Comparison of ENCODE assay signal across 8 cellular contexts in genomic region chr1:153565529-153566374, GRCh38. TPM values are rescaled to one million over a fixed set of nuclear protein-coding genes. Genes with fewer than 3 reads are reported as not detected.
DNase-seq lines count a peak whose midpoint lies in the region; ATAC-seq and TF ChIP-seq lines count a peak whose summit lies in the region.

Gene S100A2, minus strand, starts transcription at chr1:153565844. Its CDS starts 1,967 bp downstream, at chr1:153563877.

- peak within 1 kb of the TSS; percentile 99 for H2AK5ac ChIP-seq in trophoblast cell (ENCODE audit: low read length)

- H2BK5ac ChIP-seq in trophoblast cell (ENCODE audit: low read depth, low read length, poor library complexity), result peak within 1 kb of the TSS; percentile 100

- no peaks in the 10 kb centered on the region for H3K27me3 ChIP-seq in BLaER1 treated with 17β-estradiol and CSF1 and Interleukin-3, amounts not matched to agents 10 nM and 100 nM
- H3K27me3 ChIP-seq in GM23248 (replicated peaks; ENCODE audit: insufficient read depth) (no peaks in the 10 kb centered on the region), foreskin keratinocyte (no peaks in the 10 kb centered on the region), trophoblast cell (ENCODE audit: insufficient read depth, low read length) (no peaks in the 10 kb centered on the region)

- peak within 1 kb of the TSS; percentile 98 for H3K14ac ChIP-seq in trophoblast cell (ENCODE audit: low read length)

- H4K12ac ChIP-seq in trophoblast cell (ENCODE audit: low read depth, low read length), result peak within 1 kb of the TSS; percentile 86

- no peaks in the 10 kb centered on the region for H3K79me2 ChIP-seq in GM23248 (ENCODE audit: insufficient read depth)
- H3K79me2 ChIP-seq in trophoblast cell (ENCODE audit: control insufficient read depth, insufficient read depth, low read length, poor library complexity), result peaks cover 16% of the 10 kb centered on the region

- H2BK120ac ChIP-seq in trophoblast cell (ENCODE audit: insufficient read depth, low read length, poor library complexity), result peak within 1 kb of the TSS; percentile 100

- no peak within 1 kb of the TSS for H3K23ac ChIP-seq in trophoblast cell (ENCODE audit: low read length)

- H3K9me3 ChIP-seq in BLaER1 treated with 17β-estradiol and CSF1 and Interleukin-3, amounts not matched to agents 10 nM and 100 nM (replicated peaks in 1 of 11), result no peaks in the 10 kb centered on the region
- H3K9me3 ChIP-seq in GM23248 (ENCODE audit: low read depth) (no peaks in the 10 kb centered on the region), trophoblast cell (ENCODE audit: insufficient read depth, low read depth, low read length) (no peaks in the 10 kb centered on the region)

- H2AFZ ChIP-seq in GM23248 (peak within 1 kb of the TSS; percentile 65), trophoblast cell (ENCODE audit: insufficient read depth, low read length, poor library complexity) (peak within 1 kb of the TSS; percentile 84)

- no peaks in the 10 kb centered on the region for H3K9me3 Mint-ChIP-seq in activated T-helper 17 cell treated with anti-CD3 and anti-CD28 coated beads, Interleukin-2, amount 50 U/mL, for 72 hours

- H3K4me1 ChIP-seq in BLaER1 treated with 17β-estradiol and CSF1 and Interleukin-3, amounts not matched to agents 10 nM and 100 nM, result peaks cover 42 to 90% (median 64%) of the 10 kb centered on the region in 10 experiments
- H3K4me1 ChIP-seq in GM23248 (ENCODE audit: insufficient read depth), result peaks cover 36% of the 10 kb centered on the region
- H3K4me1 ChIP-seq in foreskin keratinocyte, result peaks cover 9% of the 10 kb centered on the region
- H3K4me1 ChIP-seq in trophoblast cell (ENCODE audit: control insufficient read depth in 1 of 2, insufficient read depth in 2 of 2, low read length in 2 of 2), result peaks cover 42 to 56% of the 10 kb centered on the region in 2 experiments

- peak; percentile 98 for DNase-seq in GM23248
- peak; percentile 43 for DNase-seq in NCI-H526 treated with DMSO at 0.1 percent for 48 hours (lab: John Stamatoyannopoulos, UW)
- peak; percentile 98 to 99 for DNase-seq in foreskin keratinocyte
- DNase-seq in trophoblast cell, result peak; percentile 77 to 78

- WGBS in GM23248 (ENCODE audit: low coverage in 1 of 2, low lambda C conversion rate in 2 of 2, missing lambda C conversion rate in 2 of 2), 2 experiments, result 1 to 2% methylated on average over 8 of the region's 8 CpGs
- no CpG with 5 or more reads among the region's 8 CpGs for WGBS in trophoblast cell (ENCODE audit: extremely low coverage, insufficient coverage, insufficient read length)

- in situ Hi-C loops in GM23248 (cut with MboI), result no loop called here

- H3K9ac ChIP-seq in BLaER1 treated with 17β-estradiol and CSF1 and Interleukin-3, amounts not matched to agents 10 nM and 100 nM, result peak within 1 kb of the TSS; percentile 75 to 88 (median 83)
- peak within 1 kb of the TSS; percentile 92 for H3K9ac ChIP-seq in GM23248
- no peak within 1 kb of the TSS for H3K9ac ChIP-seq in trophoblast cell (ENCODE audit: low read length)

- H3K18ac ChIP-seq in trophoblast cell (ENCODE audit: low read length), result peak within 1 kb of the TSS; percentile 98

- H3K4me3 ChIP-seq in BLaER1 treated with 17β-estradiol and CSF1 and Interleukin-3, amounts not matched to agents 10 nM and 100 nM, result peak within 1 kb of the TSS in 4 of 10 experiments; percentile 14 to 28 (median 20); a peak in 3 of 20 replicates
- H3K4me3 ChIP-seq in GM23248 (peak within 1 kb of the TSS; percentile 50), trophoblast cell (ENCODE audit: low read depth, low read length) (no peak within 1 kb of the TSS)

- H3K79me1 ChIP-seq in trophoblast cell (ENCODE audit: low read length), result peaks cover 59% of the 10 kb centered on the region

- H3K36me3 Mint-ChIP-seq in activated T-helper 17 cell treated with anti-CD3 and anti-CD28 coated beads, Interleukin-2, amount 50 U/mL, for 72 hours (ENCODE audit: low read depth), result peaks cover 18% of the 10 kb centered on the region

- peak within 1 kb of the TSS; percentile 85 to 98 (median 94) for H3K27ac ChIP-seq in BLaER1 treated with 17β-estradiol and CSF1 and Interleukin-3, amounts not matched to agents 10 nM and 100 nM
- peak within 1 kb of the TSS; percentile 100 for H3K27ac ChIP-seq in GM23248
- peak within 1 kb of the TSS; percentile 99 for H3K27ac ChIP-seq in foreskin keratinocyte
- H3K27ac ChIP-seq in trophoblast cell (ENCODE audit: low read depth, low read length), result peak within 1 kb of the TSS; percentile 100

- H3K27ac Mint-ChIP-seq in activated T-helper 17 cell treated with anti-CD3 and anti-CD28 coated beads, Interleukin-2, amount 50 U/mL, for 72 hours, result peak within 1 kb of the TSS; percentile 100

- H3K36me3 ChIP-seq in BLaER1 treated with 17β-estradiol and CSF1 and Interleukin-3, amounts not matched to agents 10 nM and 100 nM, result no peaks in the 10 kb centered on the region
- H3K36me3 ChIP-seq in GM23248 (ENCODE audit: low read depth), result no peaks in the 10 kb centered on the region
- H3K36me3 ChIP-seq in trophoblast cell (ENCODE audit: control insufficient read depth in 1 of 2, insufficient read depth in 2 of 2, low read length in 2 of 2), result no peaks in the 10 kb centered on the region

- ATAC-seq in activated T-helper 17 cell treated with anti-CD3 and anti-CD28 coated beads, Interleukin-2, amount 50 U/mL, for 72 hours (replicated peaks), result peak; percentile 74
- peak; percentile 54 for ATAC-seq in foreskin keratinocyte
- no peak for ATAC-seq in HG03025 (IDR thresholded peaks at IDR 0.05; ENCODE audit: low FRiP score, unreplicated experiment)
- ATAC-seq in GM18858 (IDR thresholded peaks at IDR 0.05; ENCODE audit: unreplicated experiment), result no peak

- H3K4ac ChIP-seq in trophoblast cell (ENCODE audit: low read depth, low read length), result peak within 1 kb of the TSS; percentile 97

- no peaks in the 10 kb centered on the region for H3K27me3 Mint-ChIP-seq in activated T-helper 17 cell treated with anti-CD3 and anti-CD28 coated beads, Interleukin-2, amount 50 U/mL, for 72 hours

- peak within 1 kb of the TSS; percentile 96 for H3K4me3 Mint-ChIP-seq in activated T-helper 17 cell treated with anti-CD3 and anti-CD28 coated beads, Interleukin-2, amount 50 U/mL, for 72 hours

- H4K8ac ChIP-seq in trophoblast cell (ENCODE audit: low read depth, low read length), result peak within 1 kb of the TSS; percentile 94

- peak within 1 kb of the TSS; percentile 99 for H2BK12ac ChIP-seq in trophoblast cell (ENCODE audit: low read length)

- peaks cover 15% of the 10 kb centered on the region for H3F3A ChIP-seq in GM23248 (ENCODE audit: insufficient read depth)

- H4K91ac ChIP-seq in trophoblast cell (ENCODE audit: low read depth, low read length), result peak within 1 kb of the TSS; percentile 100

- H4K20me1 ChIP-seq in BLaER1 treated with 17β-estradiol and CSF1 and Interleukin-3, amounts not matched to agents 10 nM and 100 nM, result no peaks in the 10 kb centered on the region
- no peaks in the 10 kb centered on the region for H4K20me1 ChIP-seq in GM23248 (ENCODE audit: insufficient read depth)

- no peaks in the 10 kb centered on the region for H3K9me2 ChIP-seq in GM23248 (ENCODE audit: insufficient read depth)

- peaks cover 40% of the 10 kb centered on the region for H3K4me1 Mint-ChIP-seq in activated T-helper 17 cell treated with anti-CD3 and anti-CD28 coated beads, Interleukin-2, amount 50 U/mL, for 72 hours

- H3K4me2 ChIP-seq in BLaER1 treated with 17β-estradiol and CSF1 and Interleukin-3, amounts not matched to agents 10 nM and 100 nM, result peak within 1 kb of the TSS; percentile 76 to 99 (median 91)
- H3K4me2 ChIP-seq in GM23248 (ENCODE audit: unreplicated experiment), result peak within 1 kb of the TSS; percentile 79
- H3K4me2 ChIP-seq in trophoblast cell (ENCODE audit: low read length), result peak within 1 kb of the TSS; percentile 30

- no peak for TF ChIP-seq CTCF in foreskin keratinocyte (conservative IDR thresholded peaks at IDR 0.05)

RNA-seq across cellular contexts. Expression of gene S100A2, which starts in this region (rescaled TPM):
- total RNA-seq in GM23248 (2014; rRNA removed; shearing (Covaris generic)), result 1.7 and 9.0 TPM in 2 replicates
- polyA plus RNA-seq in GM23248 (2016; fragmentation: Nextera tagmentation; extraction: Ambion mirVana) (8.6 and 11.8 TPM in 2 replicates), foreskin keratinocyte (28,573 and 30,723 TPM in 2 replicates)
- 10 to 100 TPM; 10.1 to 10.7 TPM for total RNA-seq in activated T-helper 17 cell treated with anti-CD3 and anti-CD28 coated beads, Interleukin-2, amount 50 U/mL, for 72 hours
- total RNA-seq in foreskin keratinocyte, result 19,361 and 22,376 TPM in 2 replicates
- 6.5 and 6.7 TPM in 2 replicates for polyA plus RNA-seq in trophoblast cell (2013)

Comparison
In these comparisons a context has a peak if more than half of its experiments do, and no peak if none do; other contexts are left out.
1. RNA of gene S100A2 (total RNA-seq): 19,361 to 22,376 TPM in foreskin keratinocyte; 10.1 to 10.7 TPM in activated T-helper 17 cell treated with anti-CD3 and anti-CD28 coated beads, Interleukin-2, amount 50 U/mL, for 72 hours and 1.7 to 9.0 TPM in GM23248; every median in the first group is over 1,000 times any median in the second.
2. RNA of gene S100A2 (polyA plus RNA-seq): 28,573 to 30,723 TPM in foreskin keratinocyte; 8.6 to 11.8 TPM in GM23248; every median in the first group is over 1,000 times any median in the second.
3. H3K4me2 ChIP-seq: peak in every context shown above with its lines; median percentile 91 in BLaER1 treated with 17β-estradiol and CSF1 and Interleukin-3, amounts not matched to agents 10 nM and 100 nM; 79 in GM23248; 30 in trophoblast cell.
4. DNase-seq: peak in every context shown above with its lines; median percentile 98 in foreskin keratinocyte; 98 in GM23248; 78 in trophoblast cell; 43 in NCI-H526 treated with DMSO at 0.1 percent for 48 hours.
5. ATAC-seq: peak in activated T-helper 17 cell treated with anti-CD3 and anti-CD28 coated beads, Interleukin-2, amount 50 U/mL, for 72 hours (single experiment) and foreskin keratinocyte (single experiment); none in HG03025 (single experiment) and GM18858 (single experiment).
6. Peak in every context shown above with its lines, with median percentiles within 50 percentile points of each other: H3K27ac ChIP-seq.